Comparison of ENCODE assay signal across 8 cellular contexts in genomic region chr14:24035791-24036179, GRCh38. TPM values are rescaled to one million over a fixed set of nuclear protein-coding genes. Genes with fewer than 3 reads are reported as not detected.
DNase-seq lines count a peak whose midpoint lies in the region; ATAC-seq and TF ChIP-seq lines count a peak whose summit lies in the region.
"Not testable (repeated sequence)": the region's sequence is repeated elsewhere in the genome, so short reads cannot be mapped to it uniquely, and the experiment has no call there.

No MANE protein-coding gene starts in this region.

- H3K4me3 ChIP-seq in BJ (ENCODE audit: low read depth, low read length) (peak overlapping the region; percentile 54), HUES64 (ENCODE audit: low read length) (peak overlapping the region; percentile 83), SK-N-MC (peak overlapping the region; percentile 79), adipocyte (ENCODE audit: low read length) (peak overlapping the region; percentile 85), foreskin fibroblast (ENCODE audit: low read depth in 1 of 2, low read length in 2 of 2) (peak overlapping the region; percentile 18 to 48), mesodermal cell (ENCODE audit: extremely low read depth, insufficient read depth, low read length, poor library complexity, severe bottlenecking) (peak overlapping the region; percentile 50), skeletal muscle tissue (ENCODE audit: low read length in 3 of 3) (peak overlapping the region; percentile 87 to 88 (median 88))

- ATAC-seq in GM19463 (IDR thresholded peaks at IDR 0.05; ENCODE audit: unreplicated experiment), result peak; percentile 18

- H3K9ac ChIP-seq in HUES64 (ENCODE audit: low read depth, low read length); SK-N-MC (ENCODE audit: insufficient read length): not testable (repeated sequence)
- H3K9ac ChIP-seq in adipocyte (ENCODE audit: low read length) (peak overlapping the region; percentile 90), skeletal muscle tissue (ENCODE audit: low read depth in 1 of 3, low read length in 3 of 3) (peak overlapping the region in 2 of 3 donors; percentile 83 to 92)

- H3K36me3 ChIP-seq in BJ (ENCODE audit: control insufficient read depth, insufficient read depth, low read length); HUES64 (ENCODE audit: insufficient read depth, low read length); SK-N-MC (ENCODE audit: insufficient read depth, low read length); adipocyte (ENCODE audit: control insufficient read depth, insufficient read depth, low read length, severe bottlenecking); mesodermal cell (ENCODE audit: control insufficient read depth, insufficient read depth, low read length); skeletal muscle tissue (ENCODE audit: control insufficient read depth in 3 of 3, insufficient read depth in 3 of 3, low read length in 3 of 3): not testable (repeated sequence)

- H3K4me1 ChIP-seq in HUES64 (ENCODE audit: insufficient read depth, low read length); mesodermal cell (ENCODE audit: control insufficient read depth, insufficient read depth, low read length, poor library complexity, severe bottlenecking): not testable (repeated sequence)
- H3K4me1 ChIP-seq in adipocyte (ENCODE audit: control insufficient read depth, insufficient read depth, low read length) (peaks cover 28% of the 10 kb centered on the region), skeletal muscle tissue (ENCODE audit: control insufficient read depth in 3 of 3, insufficient read depth in 3 of 3, low read length in 3 of 3) (peaks cover 3 to 11% (median 9%) of the 10 kb centered on the region in 3 donors)

- not testable (repeated sequence) for H3K27me3 ChIP-seq in BJ (ENCODE audit: control insufficient read depth, insufficient read depth, low read length); HUES64 (ENCODE audit: insufficient read depth, low read length); adipocyte (replicated peaks; ENCODE audit: control insufficient read depth, insufficient read depth, low read length); skeletal muscle tissue (ENCODE audit: control insufficient read depth in 3 of 3, insufficient read depth in 3 of 3, low read length in 3 of 3)

- DNase-seq in BJ (ENCODE audit: low read depth); SK-N-MC (ENCODE audit: low read depth, low spot score); adipocyte (ENCODE audit: low read depth); foreskin fibroblast: not testable (repeated sequence)

- POLR2A ChIA-PET in BJ (lab: Charles Lee), result not testable (repeated sequence)

- H3K9me3 ChIP-seq in HUES64 (ENCODE audit: insufficient read depth, low read depth, low read length); SK-N-MC (ENCODE audit: low read depth, low read length); adipocyte (ENCODE audit: control insufficient read depth, low read length); skeletal muscle tissue (ENCODE audit: control insufficient read depth in 3 of 3, low read length in 3 of 3): not testable (repeated sequence)
- peaks cover 22% of the 10 kb centered on the region for H3K9me3 ChIP-seq in mesodermal cell (ENCODE audit: control insufficient read depth, low read length)

- not testable (repeated sequence) for TF ChIP-seq CTCF in BJ (IDR thresholded peaks at IDR 0.05; ENCODE audit: insufficient read depth, low read depth, low read length); foreskin fibroblast (IDR thresholded peaks at IDR 0.05; ENCODE audit: low read depth, low read length)

- H3K27ac ChIP-seq in HUES64 (ENCODE audit: low read depth, low read length); SK-N-MC; mesodermal cell (ENCODE audit: low read depth, low read length, severe bottlenecking): not testable (repeated sequence)
- H3K27ac ChIP-seq in skeletal muscle tissue (ENCODE audit: low read depth, low read length), result peak overlapping the region; percentile 81

- WGBS in HUES64, result 55% methylated on average over 2 of the region's 3 CpGs
- 60% methylated on average over 1 of the region's 3 CpGs; no CpG with 5 or more reads in 1 of the 2 experiments for WGBS in mesodermal cell (ENCODE audit: insufficient coverage in 2 of 2), 2 experiments

- CTCF ChIA-PET in BJ (lab: Yijun Ruan, JAX), result interaction anchor here (0.7 to 1.3 kb wide), 10 partner anchors 16 to 72 kb away, joined by 3 to 10 read pairs (median 3); partner anchors contain the start of gene CARMIL3

RNA-seq across cellular contexts. Expression of gene CARMIL3, which starts 16.0 kb away (rescaled TPM):
- 0.02 and 0.04 TPM in 2 replicates for polyA plus RNA-seq in BJ (2011; rRNA removed)
- 0.05 TPM in 2 replicates for polyA minus RNA-seq in BJ (2011; rRNA and poly(A)+ RNA removed)
- polyA plus RNA-seq in HUES64 (2013, experiment 1 of 2), result 2.6 TPM
- polyA plus RNA-seq in HUES64 (2013, experiment 2 of 2), result 2.6 TPM
- 1.8 TPM for polyA plus RNA-seq in mesodermal cell (2013, experiment 1 of 2)
- polyA plus RNA-seq in mesodermal cell (2013, experiment 2 of 2), result 0.51 TPM
- total RNA-seq in skeletal muscle tissue, result under 0.01 TPM

RNA-seq across cellular contexts. Expression of gene CPNE6, which starts 35.6 kb away (rescaled TPM):
- not detected in 2 replicates for polyA plus RNA-seq in BJ (2011; rRNA removed)
- polyA minus RNA-seq in BJ (2011; rRNA and poly(A)+ RNA removed), result not detected in 2 replicates
- not detected for polyA plus RNA-seq in HUES64 (2013, experiment 1 of 2)
- polyA plus RNA-seq in HUES64 (2013, experiment 2 of 2), result not detected
- polyA plus RNA-seq in mesodermal cell (2013, experiment 1 of 2), result not detected
- polyA plus RNA-seq in mesodermal cell (2013, experiment 2 of 2), result not detected
- total RNA-seq in skeletal muscle tissue, result not detected

RNA-seq across cellular contexts. Expression of gene DHRS4L2, which starts 47.1 kb away (rescaled TPM):
- 12.5 and 15.0 TPM in 2 replicates for polyA plus RNA-seq in BJ (2011; rRNA removed)
- polyA minus RNA-seq in BJ (2011; rRNA and poly(A)+ RNA removed), result 8.5 and 10.0 TPM in 2 replicates
- 11.1 TPM for polyA plus RNA-seq in HUES64 (2013, experiment 1 of 2)
- polyA plus RNA-seq in HUES64 (2013, experiment 2 of 2), result 10.7 TPM
- 18.3 TPM for polyA plus RNA-seq in mesodermal cell (2013, experiment 1 of 2)
- 14.9 TPM for polyA plus RNA-seq in mesodermal cell (2013, experiment 2 of 2)
- 8.9 TPM for total RNA-seq in skeletal muscle tissue

RNA-seq across cellular contexts. Expression of gene PCK2, which starts 58.3 kb away (rescaled TPM):
- polyA plus RNA-seq in BJ (2011; rRNA removed), result 141 and 227 TPM in 2 replicates
- polyA minus RNA-seq in BJ (2011; rRNA and poly(A)+ RNA removed), result 241 and 308 TPM in 2 replicates
- polyA plus RNA-seq in HUES64 (2013, experiment 1 of 2), result 18.8 TPM
- polyA plus RNA-seq in HUES64 (2013, experiment 2 of 2), result 24.5 TPM
- 40.7 TPM for polyA plus RNA-seq in mesodermal cell (2013, experiment 1 of 2)
- polyA plus RNA-seq in mesodermal cell (2013, experiment 2 of 2), result 39.1 TPM
- 3.7 TPM for total RNA-seq in skeletal muscle tissue

Comparison
In these comparisons a context has a peak if more than half of its experiments do, and no peak if none do; other contexts are left out.
1. H3K4me3 ChIP-seq: peak in every context shown above with its lines; median percentile 88 in skeletal muscle tissue; 85 in adipocyte; 83 in HUES64; 79 in SK-N-MC; 54 in BJ; 50 in mesodermal cell; 33 in foreskin fibroblast.